20 cellular contexts compared by ENCODE assay signal in the genomic region with DNA sequence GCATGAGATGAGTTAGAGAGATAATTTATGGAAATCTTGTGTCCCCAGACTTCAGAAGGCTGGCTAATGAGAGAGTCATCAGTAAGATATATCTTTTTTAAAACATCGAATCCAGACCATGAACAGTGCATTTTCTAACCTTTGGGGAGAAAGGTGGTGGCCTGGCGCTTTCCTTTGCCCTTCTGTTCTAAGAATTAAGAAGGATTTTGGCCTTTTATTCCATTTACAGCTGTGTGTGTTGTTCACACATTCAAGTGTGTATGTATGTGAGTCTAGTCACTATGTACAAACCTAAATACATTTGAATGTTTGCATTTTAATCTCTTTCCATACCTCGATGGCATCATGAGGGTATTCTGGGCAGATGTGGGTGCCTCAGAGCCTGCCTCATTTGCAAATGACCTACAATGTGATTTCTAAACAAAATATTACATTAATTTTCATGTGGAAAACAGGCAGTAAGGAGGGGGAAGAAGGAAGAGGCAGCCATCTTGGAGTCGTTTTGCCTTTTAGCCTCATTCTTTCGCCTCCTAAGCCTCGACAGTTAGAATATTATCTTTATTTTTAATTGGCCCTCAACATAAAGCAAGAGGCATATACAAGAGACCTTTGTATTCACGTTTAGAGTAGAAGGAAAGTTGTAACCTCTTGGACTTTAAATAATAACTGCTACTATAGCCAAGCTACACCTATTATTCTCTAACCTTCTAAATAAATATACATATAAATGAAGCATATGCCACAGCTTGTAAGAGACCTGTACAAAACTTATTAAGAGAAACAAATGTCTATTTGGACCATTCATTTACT.
DNase-seq lines count a peak whose midpoint lies in the region; ATAC-seq and TF ChIP-seq lines count a peak whose summit lies in the region.
"Had no signal": no experiment of that assay in that cellular context is flagged by ENCODE, and none has a peak within 500 bp of the region (broad histone marks: within the 10 kb centered on the region; RNA-seq: fewer than 3 reads in every experiment).

No MANE protein-coding gene starts in this region.

- peak overlapping the region; percentile 36; the same call in 1 of the 2 replicates for H2AFZ ChIP-seq in Loucy (ENCODE audit: low read length)

- H3K4me1 ChIP-seq in Loucy (ENCODE audit: insufficient read depth, low read length, poor library complexity, severe bottlenecking) (peaks cover 38% of the 10 kb centered on the region), Caco-2 (no peaks in the 10 kb centered on the region)
- H3K4me1 ChIP-seq: adrenal gland had no signal

- H3K4me3 Mint-ChIP-seq in nephron: peak overlapping the region in 1 of 3 experiments; percentile 41
- H3K4me3 Mint-ChIP-seq in activated T-cell treated with anti-CD3 and anti-CD28 coated beads, Interleukin-2, amount 50 U/mL, for 72 hours: no peak overlapping the region
- no peak overlapping the region for H3K4me3 Mint-ChIP-seq in Caco-2 (ENCODE audit: unreplicated experiment)
- H3K4me3 Mint-ChIP-seq: activated T-cell treated with anti-CD3 and anti-CD28 coated beads, Interleukin-2, amount 50 U/mL, for 4 hours; T-helper 17 cell had no signal

- no peaks in the 10 kb centered on the region for H3K36me3 ChIP-seq in Loucy (ENCODE audit: insufficient read depth, low read length)
- H3K36me3 ChIP-seq in Caco-2 (ENCODE audit: control insufficient read depth, insufficient read depth, low read length): no peaks in the 10 kb centered on the region
- H3K36me3 ChIP-seq: adrenal gland, gastroesophageal sphincter had no signal

- no peaks in the 10 kb centered on the region for H3K9me2 ChIP-seq in Loucy (replicated peaks; ENCODE audit: low read depth, low read length)

- H3K4me3 ChIP-seq in Loucy (ENCODE audit: low read length, poor library complexity, severe bottlenecking): no peak overlapping the region
- H3K4me3 ChIP-seq in dorsolateral prefrontal cortex: peak overlapping the region in 54 of 59 donors; percentile 0 to 70 (median 35)
- H3K4me3 ChIP-seq in Caco-2 (ENCODE audit: low read depth, low read length): no peak overlapping the region
- H3K4me3 ChIP-seq: adrenal gland, gastroesophageal sphincter, lung had no signal

- peaks cover 16% of the 10 kb centered on the region for H3K4me1 Mint-ChIP-seq in nephron
- H3K4me1 Mint-ChIP-seq in activated T-cell treated with anti-CD3 and anti-CD28 coated beads, Interleukin-2, amount 50 U/mL, for 72 hours (ENCODE audit: low read depth): no peaks in the 10 kb centered on the region
- no peaks in the 10 kb centered on the region for H3K4me1 Mint-ChIP-seq in Caco-2 (ENCODE audit: low read depth, unreplicated experiment)
- H3K4me1 Mint-ChIP-seq: T-helper 17 cell had no signal

- H3K27ac Mint-ChIP-seq in nephron (peak overlapping the region; percentile 13 to 65 (median 61)), Caco-2 (ENCODE audit: unreplicated experiment) (no peak overlapping the region)
- no peak overlapping the region for H3K27ac Mint-ChIP-seq in activated T-cell treated with anti-CD3 and anti-CD28 coated beads, Interleukin-2, amount 50 U/mL, for 72 hours
- H3K27ac Mint-ChIP-seq: T-helper 17 cell had no signal

- no peaks in the 10 kb centered on the region for H3K79me2 ChIP-seq in Loucy (ENCODE audit: insufficient read depth, low read length)

- intact Hi-C loops in dorsolateral prefrontal cortex (cut with DNase I): loop anchor here (2.0 to 10.0 kb wide), 6 partner anchors 249 to 609 kb away; no protein-coding TSS in a partner anchor
- intact Hi-C loops in Caco-2 (cut with micrococcal nuclease; ENCODE audit: unreplicated experiment): no loop called here

- H3K27me3 Mint-ChIP-seq in nephron (ENCODE audit: low read depth) (peaks cover 9% of the 10 kb centered on the region), Caco-2 (ENCODE audit: insufficient read depth, unreplicated experiment) (peaks cover 35% of the 10 kb centered on the region)
- H3K27me3 Mint-ChIP-seq in activated T-cell treated with anti-CD3 and anti-CD28 coated beads, Interleukin-2, amount 50 U/mL, for 72 hours (ENCODE audit: low read depth): peaks cover 12% of the 10 kb centered on the region

- POLR2A ChIA-PET in Caco-2 (lab: Charles Lee): no interaction called here

- TF ChIP-seq CTCF in Loucy (conservative IDR thresholded peaks at IDR 0.05; ENCODE audit: low read length) (no peak), dorsolateral prefrontal cortex (IDR thresholded peaks at IDR 0.05 in 54 of 56, conservative IDR thresholded peaks at IDR 0.05 in 2 of 56; ENCODE audit: low read depth in 1 of 56, partially characterized antibody in 56 of 56) (no peak), nephron (IDR thresholded peaks at IDR 0.05; ENCODE audit: unreplicated experiment in 3 of 3) (no peak), Caco-2 (IDR thresholded peaks at IDR 0.05; ENCODE audit: insufficient read depth in 1 of 2, low read depth in 1 of 2, low read length in 1 of 2, severe bottlenecking in 1 of 2, unreplicated experiment in 1 of 2) (no peak)

- no peak for ATAC-seq in GM19467 (IDR thresholded peaks at IDR 0.05; ENCODE audit: unreplicated experiment)
- no peak for ATAC-seq in activated T-cell treated with anti-CD3 and anti-CD28 coated beads, Interleukin-2, amount 50 U/mL, for 72 hours (replicated peaks in 1 of 2)
- ATAC-seq: activated T-cell treated with anti-CD3 and anti-CD28 coated beads, Interleukin-2, amount 50 U/mL, for 4 hours; gastroesophageal sphincter; T-helper 17 cell had no signal

- no peaks in the 10 kb centered on the region for H3F3A ChIP-seq in Loucy (ENCODE audit: low read depth)

- H3K9me3 ChIP-seq in Loucy (ENCODE audit: insufficient read depth, low read depth, low read length): no peaks in the 10 kb centered on the region
- no peaks in the 10 kb centered on the region for H3K9me3 ChIP-seq in Caco-2
- H3K9me3 ChIP-seq: adrenal gland, gastroesophageal sphincter had no signal

- no peaks in the 10 kb centered on the region for H4K20me1 ChIP-seq in Loucy (ENCODE audit: insufficient read depth, low read length, poor library complexity, severe bottlenecking)

- H3K27ac ChIP-seq in dorsolateral prefrontal cortex: peak overlapping the region; percentile 83 to 99 (median 96)
- H3K27ac ChIP-seq: adrenal gland, gastroesophageal sphincter had no signal

- H3K4me2 ChIP-seq in Loucy (ENCODE audit: low read depth, low read length, poor library complexity, severe bottlenecking): no peak overlapping the region

- BruUV-seq in Caco-2 (replicated peaks; lab: Mats Ljungman, UMichigan): no TSS peak

- H3K36me3 Mint-ChIP-seq in nephron (ENCODE audit: low read depth) (no peaks in the 10 kb centered on the region), Caco-2 (ENCODE audit: insufficient read depth, unreplicated experiment) (no peaks in the 10 kb centered on the region)
- peaks cover 0 to 4% of the 10 kb centered on the region in 2 donors for H3K36me3 Mint-ChIP-seq in activated T-cell treated with anti-CD3 and anti-CD28 coated beads, Interleukin-2, amount 50 U/mL, for 72 hours (ENCODE audit: insufficient read depth in 2 of 2)

- H3K27me3 ChIP-seq in Loucy (ENCODE audit: insufficient read depth, low read length, poor library complexity, severe bottlenecking) (no peaks in the 10 kb centered on the region), dorsolateral prefrontal cortex (no peaks in the 10 kb centered on the region), Caco-2 (replicated peaks; ENCODE audit: control insufficient read depth, insufficient read depth, low read length) (no peaks in the 10 kb centered on the region; the same call in 1 of the 2 replicates)
- H3K27me3 ChIP-seq: adrenal gland, gastroesophageal sphincter had no signal

- no peaks in the 10 kb centered on the region for H3K9me3 Mint-ChIP-seq in nephron
- no peaks in the 10 kb centered on the region for H3K9me3 Mint-ChIP-seq in activated T-cell treated with anti-CD3 and anti-CD28 coated beads, Interleukin-2, amount 50 U/mL, for 72 hours
- no peaks in the 10 kb centered on the region for H3K9me3 Mint-ChIP-seq in Caco-2 (ENCODE audit: unreplicated experiment)
- H3K9me3 Mint-ChIP-seq: activated T-cell treated with anti-CD3 and anti-CD28 coated beads, Interleukin-2, amount 50 U/mL, for 4 hours had no signal

- CTCF ChIA-PET in Caco-2 (lab: Charles Lee): no interaction called here

- H3K9ac ChIP-seq in Loucy (ENCODE audit: low read depth, low read length, poor library complexity, severe bottlenecking): no peak overlapping the region

- DNase-seq in dorsolateral prefrontal cortex (no peak), Caco-2 (no peak), OCI-M2 (lab: John Stamatoyannopoulos, UW; ENCODE audit: unreplicated experiment) (no peak)
- no peak for DNase-seq in activated T-cell treated with anti-CD3 and anti-CD28 coated beads, Interleukin-2, amount 50 U/mL, for 72 hours
- DNase-seq: activated CD4-positive, alpha-beta T cell treated with anti-CD3 and anti-CD28 coated beads for 4 hours; activated naive CD4-positive, alpha-beta T cell; activated T-cell treated with anti-CD3 and anti-CD28 coated beads, Interleukin-2, amount 50 U/mL, for 4 hours; adrenal gland; MV-4-11; NCI-H1694; NCI-H526; occipital lobe; small intestine; stimulated activated CD4-positive, alpha-beta T cell treated with anti-CD3 and anti-CD28 coated beads, Interleukin-1b, Interleukin-23, amount 100 ng/mL, for 48 hours; T-helper 17 cell had no signal

Comparison
In these comparisons a context has a peak if more than half of its experiments do, and no peak if none do; other contexts are left out.
1. H3K4me3 ChIP-seq: peak in dorsolateral prefrontal cortex (54 of 59); none in Loucy (single experiment) and Caco-2 (single experiment).
2. H3K27ac Mint-ChIP-seq: peak in nephron (3 of 3); none in activated T-cell treated with anti-CD3 and anti-CD28 coated beads, Interleukin-2, amount 50 U/mL, for 72 hours (single experiment) and Caco-2 (single experiment).